ENCODE assay signal across 19 cellular contexts in the genomic region with DNA sequence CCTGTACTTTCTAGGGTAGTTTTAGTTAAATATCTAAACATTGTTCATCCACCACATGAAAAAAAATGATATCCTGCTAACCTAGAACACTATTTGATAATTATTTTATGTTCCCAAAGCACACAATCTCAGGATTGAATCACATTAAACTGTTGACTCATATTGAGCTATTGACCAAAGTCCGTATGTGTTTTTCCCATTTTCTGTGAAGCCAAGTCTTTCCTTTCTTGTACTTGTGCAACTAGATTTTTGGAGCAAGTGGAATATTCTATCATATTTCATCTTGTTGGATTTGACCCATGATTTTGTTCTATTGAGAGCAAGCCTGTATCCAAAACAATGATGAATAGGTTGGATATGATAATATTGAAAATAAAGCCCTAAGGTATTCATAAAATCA.
"Had no signal": no experiment of that assay in that cellular context is flagged by ENCODE, and none has a peak within 500 bp of the region (broad histone marks: within the 10 kb centered on the region; RNA-seq: fewer than 3 reads in every experiment).

No MANE protein-coding gene starts in this region.

- H3K4me3 ChIP-seq: cardiac muscle cell, dorsolateral prefrontal cortex, gastrocnemius medialis, heart left ventricle, tibial nerve, vagina had no signal

- H3K36me3 Mint-ChIP-seq: activated naive CD8-positive, alpha-beta T cell; natural killer cell had no signal

- H3K4me1 ChIP-seq: gastrocnemius medialis, parathyroid adenoma, vagina had no signal

- DNase-seq: activated CD4-positive, alpha-beta T cell treated with anti-CD3 and anti-CD28 coated beads, Interleukin-2, amount 50 U/mL, for 4 hours; activated gamma-delta T cell treated with Interleukin-2 at 50 U/mL for 16 hours; activated T-cell treated with anti-CD3 and anti-CD28 coated beads for 4 hours; dorsolateral prefrontal cortex; gastrocnemius medialis; heart left ventricle; mesenchymal stem cell; natural killer cell; stimulated activated CD4-positive, alpha-beta T cell treated with anti-CD3 and anti-CD28 coated beads, Interleukin-12 subunit alpha, Interleukin-12 subunit beta, amount 100 ng/mL, for 4 hours; stimulated activated CD4-positive, alpha-beta T cell treated with anti-CD3 and anti-CD28 coated beads, Interleukin-1b, Interleukin-23, amount 100 ng/mL, for 48 hours; stimulated activated naive CD4-positive, alpha-beta T cell treated with Interleukin-2 at 50 U/mL for 16 hours had no signal

- H3K4me3 Mint-ChIP-seq: activated naive CD8-positive, alpha-beta T cell; activated T-helper 1 cell treated with anti-CD3 and anti-CD28 coated beads, Interleukin-12 subunit alpha, Interleukin-12 subunit beta, Interleukin-2, Interleukin-4 antibody, amounts not matched to agents 30 ng/mL and 10 ng/mL and 1 ng/mL, durations not matched to agents 14 hours and 24 hours and 36 hours; natural killer cell; T-helper 2 cell treated with Interferon-gamma antibody and Interleukin-4, amounts not matched to agents 5 μg/mL and 100 μg/mL, for 36 hours had no signal

- H3K27me3 ChIP-seq: gastrocnemius medialis, neutrophil, tibial nerve, vagina had no signal

- H3K9me3 Mint-ChIP-seq: activated T-helper 1 cell treated with anti-CD3 and anti-CD28 coated beads, Interleukin-12 subunit alpha, Interleukin-12 subunit beta, Interleukin-2, Interleukin-4 antibody, amounts not matched to agents 30 ng/mL and 10 ng/mL and 1 ng/mL, durations not matched to agents 14 hours and 24 hours and 36 hours; natural killer cell; T-helper 2 cell treated with Interferon-gamma antibody and Interleukin-4, amounts not matched to agents 5 μg/mL and 100 μg/mL, for 36 hours had no signal

- H3K4me1 Mint-ChIP-seq: natural killer cell had no signal

- H3K27ac ChIP-seq: cardiac muscle cell, dorsolateral prefrontal cortex, gastrocnemius medialis, heart left ventricle, neutrophil, parathyroid adenoma, tibial nerve, vagina had no signal

- ATAC-seq: gastrocnemius medialis, heart left ventricle, natural killer cell had no signal

- H3K36me3 ChIP-seq: cardiac muscle cell, gastrocnemius medialis, heart left ventricle, tibial nerve, vagina had no signal

- H3K9me3 ChIP-seq: gastrocnemius medialis, heart left ventricle, neutrophil, tibial nerve, vagina had no signal

- H3K27ac Mint-ChIP-seq: activated naive CD8-positive, alpha-beta T cell; activated T-helper 1 cell treated with anti-CD3 and anti-CD28 coated beads, Interleukin-12 subunit alpha, Interleukin-12 subunit beta, Interleukin-2, Interleukin-4 antibody, amounts not matched to agents 30 ng/mL and 10 ng/mL and 1 ng/mL, durations not matched to agents 14 hours and 24 hours and 36 hours; natural killer cell; T-helper 2 cell treated with Interferon-gamma antibody and Interleukin-4, amounts not matched to agents 5 μg/mL and 100 μg/mL, for 36 hours had no signal
